In the genomic region with DNA sequence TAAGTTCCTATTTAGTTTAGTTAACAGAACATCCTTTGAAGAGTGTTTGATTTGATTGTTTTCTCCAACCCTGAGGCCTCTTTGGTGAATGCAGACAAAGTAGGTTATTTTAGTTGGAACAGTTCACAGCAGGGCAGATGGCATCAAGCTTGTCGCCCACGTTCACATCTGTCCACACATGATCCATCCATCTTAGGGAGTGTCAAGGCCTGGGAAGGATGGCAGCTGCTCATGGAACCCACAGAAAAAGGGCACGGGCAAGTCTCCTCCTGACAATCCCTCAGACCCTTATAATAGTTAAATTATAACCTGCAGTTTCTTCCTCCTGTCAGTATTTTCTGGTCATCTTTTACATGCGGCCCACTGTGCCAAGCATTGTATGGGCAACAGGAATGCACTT, we compare ENCODE assay signal across 15 cellular contexts.
DNase-seq lines count a peak whose midpoint lies in the region; ATAC-seq lines count a peak whose summit lies in the region.
"Had no signal": no experiment of that assay in that cellular context is flagged by ENCODE, and none has a peak within 500 bp of the region (broad histone marks: within the 10 kb centered on the region; RNA-seq: fewer than 3 reads in every experiment).

No MANE protein-coding gene starts in this region.

- ATAC-seq in GM18867 (IDR thresholded peaks at IDR 0.05; ENCODE audit: unreplicated experiment) (no peak), sciatic nerve (no peak)
- ATAC-seq: CD8-positive, alpha-beta T cell; GM12878 had no signal

- H3K27ac ChIP-seq in substantia nigra (ENCODE audit: low read depth, low read length, poor library complexity, severe bottlenecking), result peak overlapping the region; percentile 53
- H3K27ac ChIP-seq: 22Rv1, HL-60 had no signal

- intact Hi-C loops in sciatic nerve (cut with DNase I), result no loop called here

- peak; percentile 91 for DNase-seq in DMS 273 (lab: John Stamatoyannopoulos, UW; ENCODE audit: unreplicated experiment)
- peak; percentile 7 for DNase-seq in NCI-H2171 (lab: John Stamatoyannopoulos, UW)
- peak; percentile 7 for DNase-seq in foreskin melanocyte
- DNase-seq in substantia nigra (lab: John Stamatoyannopoulos, UW), result no peak
- DNase-seq in HCEC 1CT, result no peak
- DNase-seq in sciatic nerve (ENCODE audit: low spot score), result no peak
- DNase-seq: CD8-positive, alpha-beta T cell; COR-L47; GOT3; H9; HFFc6 had no signal

Comparison
In these comparisons a context has a peak if more than half of its experiments do, and no peak if none do; other contexts are left out.
1. DNase-seq: peak in DMS 273 (single experiment), NCI-H2171 (single experiment) and foreskin melanocyte (single experiment); none in substantia nigra (0 of 49), HCEC 1CT (single experiment) and sciatic nerve (single experiment).